In the genomic region with DNA sequence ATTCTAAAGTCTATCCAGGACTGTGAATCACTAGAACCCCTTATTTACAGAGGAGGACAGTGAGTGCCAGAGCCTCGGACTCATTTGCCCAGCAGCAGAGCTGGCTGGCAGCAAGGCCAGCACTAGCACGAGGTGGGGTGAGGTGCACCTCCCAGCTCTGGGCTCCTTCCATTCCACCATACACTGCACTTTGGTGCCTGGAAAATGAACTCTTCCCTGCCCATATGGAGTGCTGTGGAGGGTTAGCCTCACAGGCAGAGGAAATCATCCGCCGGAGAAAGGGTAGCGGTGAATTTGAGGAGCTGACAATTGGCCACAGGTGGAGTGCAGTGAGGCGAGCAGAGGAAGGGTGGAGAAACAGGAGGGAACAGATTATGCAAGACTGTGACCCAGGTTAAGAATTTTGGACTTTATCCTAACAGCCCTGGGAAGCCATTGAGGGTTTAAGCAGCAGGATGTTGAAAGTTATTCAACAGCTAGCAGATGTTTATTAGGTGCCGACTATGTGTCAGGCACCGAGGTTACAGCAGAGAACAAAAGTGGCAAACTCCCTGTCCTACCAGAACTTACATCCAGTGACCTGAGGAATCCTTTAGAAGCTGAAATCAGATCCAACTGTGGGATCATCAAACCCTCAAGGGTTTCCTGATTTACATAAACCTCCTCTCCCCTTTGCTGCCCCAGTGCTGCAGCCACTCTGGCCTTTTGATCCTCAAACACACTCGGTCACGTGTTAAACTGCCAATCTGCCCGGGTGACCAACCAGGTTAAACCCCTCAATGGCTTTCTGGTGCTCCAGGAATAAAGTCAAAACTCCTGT, we compare ENCODE assay signal across 1 cellular context.
A peak's percentile ranks its signal among the peaks of the same experiment; 100 is the strongest.
TF ChIP-seq lines count a peak whose summit lies in the region.

No MANE protein-coding gene starts in this region.

TF ChIP-seq in HepG2, 621 proteins besides CTCF, POLR2A, EP300 and RAD21 (continued from another document and continues in another):
- TF ChIP-seq ETV5 (CRISPR knock-in tag; IDR thresholded peaks at IDR 0.05; ENCODE audit: borderline replicate concordance), result peak; percentile 85
- 0 out of 2 replicates have a peak, but pooled peaks have one; percentile 83 for TF ChIP-seq ZNF616 (CRISPR knock-in tag; IDR thresholded peaks at IDR 0.05; ENCODE audit: low read depth)
- peak; percentile 43; the same call in 1 of the 2 replicates for TF ChIP-seq ZSCAN21 (CRISPR knock-in tag; IDR thresholded peaks at IDR 0.05; ENCODE audit: borderline replicate concordance)
- TF ChIP-seq, protein P1, sequence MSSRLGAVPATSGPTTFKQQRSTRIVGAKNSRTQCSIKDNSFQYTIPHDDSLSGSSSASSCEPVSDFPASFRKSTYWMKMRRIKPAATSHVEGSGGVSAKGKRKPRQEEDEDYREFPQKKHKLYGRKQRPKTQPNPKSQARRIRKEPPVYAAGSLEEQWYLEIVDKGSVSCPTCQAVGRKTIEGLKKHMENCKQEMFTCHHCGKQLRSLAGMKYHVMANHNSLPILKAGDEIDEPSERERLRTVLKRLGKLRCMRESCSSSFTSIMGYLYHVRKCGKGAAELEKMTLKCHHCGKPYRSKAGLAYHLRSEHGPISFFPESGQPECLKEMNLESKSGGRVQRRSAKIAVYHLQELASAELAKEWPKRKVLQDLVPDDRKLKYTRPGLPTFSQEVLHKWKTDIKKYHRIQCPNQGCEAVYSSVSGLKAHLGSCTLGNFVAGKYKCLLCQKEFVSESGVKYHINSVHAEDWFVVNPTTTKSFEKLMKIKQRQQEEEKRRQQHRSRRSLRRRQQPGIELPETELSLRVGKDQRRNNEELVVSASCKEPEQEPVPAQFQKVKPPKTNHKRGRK (CRISPR knock-in tag; IDR thresholded peaks at IDR 0.05), result 0 out of 2 replicates have a peak, but pooled peaks have one; percentile 40
- TF ChIP-seq, protein P2, sequence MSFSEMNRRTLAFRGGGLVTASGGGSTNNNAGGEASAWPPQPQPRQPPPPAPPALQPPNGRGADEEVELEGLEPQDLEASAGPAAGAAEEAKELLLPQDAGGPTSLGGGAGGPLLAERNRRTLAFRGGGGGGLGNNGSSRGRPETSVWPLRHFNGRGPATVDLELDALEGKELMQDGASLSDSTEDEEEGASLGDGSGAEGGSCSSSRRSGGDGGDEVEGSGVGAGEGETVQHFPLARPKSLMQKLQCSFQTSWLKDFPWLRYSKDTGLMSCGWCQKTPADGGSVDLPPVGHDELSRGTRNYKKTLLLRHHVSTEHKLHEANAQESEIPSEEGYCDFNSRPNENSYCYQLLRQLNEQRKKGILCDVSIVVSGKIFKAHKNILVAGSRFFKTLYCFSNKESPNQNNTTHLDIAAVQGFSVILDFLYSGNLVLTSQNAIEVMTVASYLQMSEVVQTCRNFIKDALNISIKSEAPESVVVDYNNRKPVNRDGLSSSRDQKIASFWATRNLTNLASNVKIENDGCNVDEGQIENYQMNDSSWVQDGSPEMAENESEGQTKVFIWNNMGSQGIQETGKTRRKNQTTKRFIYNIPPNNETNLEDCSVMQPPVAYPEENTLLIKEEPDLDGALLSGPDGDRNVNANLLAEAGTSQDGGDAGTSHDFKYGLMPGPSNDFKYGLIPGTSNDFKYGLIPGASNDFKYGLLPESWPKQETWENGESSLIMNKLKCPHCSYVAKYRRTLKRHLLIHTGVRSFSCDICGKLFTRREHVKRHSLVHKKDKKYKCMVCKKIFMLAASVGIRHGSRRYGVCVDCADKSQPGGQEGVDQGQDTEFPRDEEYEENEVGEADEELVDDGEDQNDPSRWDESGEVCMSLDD (CRISPR knock-in tag; IDR thresholded peaks at IDR 0.05; ENCODE audit: borderline replicate concordance), result peak; percentile 26; the same call in 1 of the 2 replicates
- peak; percentile 96 for TF ChIP-seq ZSCAN25 (CRISPR knock-in tag; IDR thresholded peaks at IDR 0.05)
- TF ChIP-seq, protein P3, sequence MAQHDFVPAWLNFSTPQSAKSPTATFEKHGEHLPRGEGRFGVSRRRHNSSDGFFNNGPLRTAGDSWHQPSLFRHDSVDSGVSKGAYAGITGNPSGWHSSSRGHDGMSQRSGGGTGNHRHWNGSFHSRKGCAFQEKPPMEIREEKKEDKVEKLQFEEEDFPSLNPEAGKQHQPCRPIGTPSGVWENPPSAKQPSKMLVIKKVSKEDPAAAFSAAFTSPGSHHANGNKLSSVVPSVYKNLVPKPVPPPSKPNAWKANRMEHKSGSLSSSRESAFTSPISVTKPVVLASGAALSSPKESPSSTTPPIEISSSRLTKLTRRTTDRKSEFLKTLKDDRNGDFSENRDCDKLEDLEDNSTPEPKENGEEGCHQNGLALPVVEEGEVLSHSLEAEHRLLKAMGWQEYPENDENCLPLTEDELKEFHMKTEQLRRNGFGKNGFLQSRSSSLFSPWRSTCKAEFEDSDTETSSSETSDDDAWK (CRISPR knock-in tag; IDR thresholded peaks at IDR 0.05), result no peak
- TF ChIP-seq HDAC6 (IDR thresholded peaks at IDR 0.05; ENCODE audit: low read depth, low read length), result no peak
- TF ChIP-seq HHEX (CRISPR knock-in tag; IDR thresholded peaks at IDR 0.05), result peak; percentile 70
- TF ChIP-seq, protein P4, sequence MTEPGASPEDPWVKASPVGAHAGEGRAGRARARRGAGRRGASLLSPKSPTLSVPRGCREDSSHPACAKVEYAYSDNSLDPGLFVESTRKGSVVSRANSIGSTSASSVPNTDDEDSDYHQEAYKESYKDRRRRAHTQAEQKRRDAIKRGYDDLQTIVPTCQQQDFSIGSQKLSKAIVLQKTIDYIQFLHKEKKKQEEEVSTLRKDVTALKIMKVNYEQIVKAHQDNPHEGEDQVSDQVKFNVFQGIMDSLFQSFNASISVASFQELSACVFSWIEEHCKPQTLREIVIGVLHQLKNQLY (CRISPR knock-in tag; IDR thresholded peaks at IDR 0.05), result peak; percentile 73
- TF ChIP-seq, protein P5, sequence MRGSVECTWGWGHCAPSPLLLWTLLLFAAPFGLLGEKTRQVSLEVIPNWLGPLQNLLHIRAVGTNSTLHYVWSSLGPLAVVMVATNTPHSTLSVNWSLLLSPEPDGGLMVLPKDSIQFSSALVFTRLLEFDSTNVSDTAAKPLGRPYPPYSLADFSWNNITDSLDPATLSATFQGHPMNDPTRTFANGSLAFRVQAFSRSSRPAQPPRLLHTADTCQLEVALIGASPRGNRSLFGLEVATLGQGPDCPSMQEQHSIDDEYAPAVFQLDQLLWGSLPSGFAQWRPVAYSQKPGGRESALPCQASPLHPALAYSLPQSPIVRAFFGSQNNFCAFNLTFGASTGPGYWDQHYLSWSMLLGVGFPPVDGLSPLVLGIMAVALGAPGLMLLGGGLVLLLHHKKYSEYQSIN (CRISPR knock-in tag; IDR thresholded peaks at IDR 0.05; ENCODE audit: borderline replicate concordance), result no peak
- TF ChIP-seq JUNB (CRISPR knock-in tag; IDR thresholded peaks at IDR 0.05; ENCODE audit: borderline replicate concordance), result peak; percentile 46; the same call in 1 of the 2 replicates
- no peak; the same call in 1 of the 2 replicates for TF ChIP-seq KLF6 (CRISPR knock-in tag; IDR thresholded peaks at IDR 0.05)
- TF ChIP-seq ZNF563 (CRISPR knock-in tag; IDR thresholded peaks at IDR 0.05), result peak; percentile 80
- TF ChIP-seq MBNL3 (CRISPR knock-in tag; conservative IDR thresholded peaks at IDR 0.05), result no peak
- peak; percentile 60 for TF ChIP-seq TCF7 (IDR thresholded peaks at IDR 0.05; ENCODE audit: low read depth)
- no peak for TF ChIP-seq SNRNP70 (IDR thresholded peaks at IDR 0.05; ENCODE audit: low read depth, low read length)
- TF ChIP-seq ZNF7 (CRISPR knock-in tag; IDR thresholded peaks at IDR 0.05), result no peak
- no peak; the same call in none of the 2 replicates for TF ChIP-seq ZNF44 (CRISPR knock-in tag; IDR thresholded peaks at IDR 0.05)
- TF ChIP-seq, protein P6, sequence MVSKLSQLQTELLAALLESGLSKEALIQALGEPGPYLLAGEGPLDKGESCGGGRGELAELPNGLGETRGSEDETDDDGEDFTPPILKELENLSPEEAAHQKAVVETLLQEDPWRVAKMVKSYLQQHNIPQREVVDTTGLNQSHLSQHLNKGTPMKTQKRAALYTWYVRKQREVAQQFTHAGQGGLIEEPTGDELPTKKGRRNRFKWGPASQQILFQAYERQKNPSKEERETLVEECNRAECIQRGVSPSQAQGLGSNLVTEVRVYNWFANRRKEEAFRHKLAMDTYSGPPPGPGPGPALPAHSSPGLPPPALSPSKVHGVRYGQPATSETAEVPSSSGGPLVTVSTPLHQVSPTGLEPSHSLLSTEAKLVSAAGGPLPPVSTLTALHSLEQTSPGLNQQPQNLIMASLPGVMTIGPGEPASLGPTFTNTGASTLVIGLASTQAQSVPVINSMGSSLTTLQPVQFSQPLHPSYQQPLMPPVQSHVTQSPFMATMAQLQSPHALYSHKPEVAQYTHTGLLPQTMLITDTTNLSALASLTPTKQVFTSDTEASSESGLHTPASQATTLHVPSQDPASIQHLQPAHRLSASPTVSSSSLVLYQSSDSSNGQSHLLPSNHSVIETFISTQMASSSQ (IDR thresholded peaks at IDR 0.05; ENCODE audit: low read depth), result peak; percentile 67
- TF ChIP-seq, protein P6 (CRISPR knock-in tag; IDR thresholded peaks at IDR 0.05; ENCODE audit: borderline replicate concordance), result peak; percentile 86; the same call in 1 of the 2 replicates
- no peak for TF ChIP-seq ZNF3 (CRISPR knock-in tag; IDR thresholded peaks at IDR 0.05)
- no peak for TF ChIP-seq ZNF180 (CRISPR knock-in tag; IDR thresholded peaks at IDR 0.05; ENCODE audit: borderline replicate concordance, low read depth)
- peak; percentile 90; the same call in 1 of the 2 replicates for TF ChIP-seq FOXJ3 (CRISPR knock-in tag; IDR thresholded peaks at IDR 0.05; ENCODE audit: borderline replicate concordance)
- TF ChIP-seq ZNF253 (CRISPR knock-in tag; IDR thresholded peaks at IDR 0.05; ENCODE audit: borderline replicate concordance), result no peak
- 0 out of 2 replicates have a peak, but pooled peaks have one; percentile 51 for TF ChIP-seq CENPT (CRISPR knock-in tag; IDR thresholded peaks at IDR 0.05; ENCODE audit: low read depth)
- no peak for TF ChIP-seq ZNF75D (CRISPR knock-in tag; IDR thresholded peaks at IDR 0.05; ENCODE audit: borderline replicate concordance)
- TF ChIP-seq, protein P7, sequence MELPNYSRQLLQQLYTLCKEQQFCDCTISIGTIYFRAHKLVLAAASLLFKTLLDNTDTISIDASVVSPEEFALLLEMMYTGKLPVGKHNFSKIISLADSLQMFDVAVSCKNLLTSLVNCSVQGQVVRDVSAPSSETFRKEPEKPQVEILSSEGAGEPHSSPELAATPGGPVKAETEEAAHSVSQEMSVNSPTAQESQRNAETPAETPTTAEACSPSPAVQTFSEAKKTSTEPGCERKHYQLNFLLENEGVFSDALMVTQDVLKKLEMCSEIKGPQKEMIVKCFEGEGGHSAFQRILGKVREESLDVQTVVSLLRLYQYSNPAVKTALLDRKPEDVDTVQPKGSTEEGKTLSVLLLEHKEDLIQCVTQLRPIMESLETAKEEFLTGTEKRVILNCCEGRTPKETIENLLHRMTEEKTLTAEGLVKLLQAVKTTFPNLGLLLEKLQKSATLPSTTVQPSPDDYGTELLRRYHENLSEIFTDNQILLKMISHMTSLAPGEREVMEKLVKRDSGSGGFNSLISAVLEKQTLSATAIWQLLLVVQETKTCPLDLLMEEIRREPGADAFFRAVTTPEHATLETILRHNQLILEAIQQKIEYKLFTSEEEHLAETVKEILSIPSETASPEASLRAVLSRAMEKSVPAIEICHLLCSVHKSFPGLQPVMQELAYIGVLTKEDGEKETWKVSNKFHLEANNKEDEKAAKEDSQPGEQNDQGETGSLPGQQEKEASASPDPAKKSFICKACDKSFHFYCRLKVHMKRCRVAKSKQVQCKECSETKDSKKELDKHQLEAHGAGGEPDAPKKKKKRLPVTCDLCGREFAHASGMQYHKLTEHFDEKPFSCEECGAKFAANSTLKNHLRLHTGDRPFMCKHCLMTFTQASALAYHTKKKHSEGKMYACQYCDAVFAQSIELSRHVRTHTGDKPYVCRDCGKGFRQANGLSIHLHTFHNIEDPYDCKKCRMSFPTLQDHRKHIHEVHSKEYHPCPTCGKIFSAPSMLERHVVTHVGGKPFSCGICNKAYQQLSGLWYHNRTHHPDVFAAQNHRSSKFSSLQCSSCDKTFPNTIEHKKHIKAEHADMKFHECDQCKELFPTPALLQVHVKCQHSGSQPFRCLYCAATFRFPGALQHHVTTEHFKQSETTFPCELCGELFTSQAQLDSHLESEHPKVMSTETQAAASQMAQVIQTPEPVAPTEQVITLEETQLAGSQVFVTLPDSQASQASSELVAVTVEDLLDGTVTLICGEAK (IDR thresholded peaks at IDR 0.05), result no peak
- TF ChIP-seq, protein P7 (CRISPR knock-in tag; IDR thresholded peaks at IDR 0.05), result peak; percentile 66; the same call in 1 of the 2 replicates
- no peak; the same call in 1 of the 2 replicates for TF ChIP-seq ZNF772 (CRISPR knock-in tag; IDR thresholded peaks at IDR 0.05)
- no peak for TF ChIP-seq HCFC1 (IDR thresholded peaks at IDR 0.05; ENCODE audit: low read depth, low read length)
- no peak; the same call in none of the 2 replicates for TF ChIP-seq ZC3H4 (CRISPR knock-in tag; IDR thresholded peaks at IDR 0.05; ENCODE audit: borderline replicate concordance)
- peak; percentile 94 for TF ChIP-seq NR2F6 (IDR thresholded peaks at IDR 0.05)
- TF ChIP-seq NR2F6 (CRISPR knock-in tag; IDR thresholded peaks at IDR 0.05), result peak; percentile 87
